28 cellular contexts compared by ENCODE assay signal in the genomic region with DNA sequence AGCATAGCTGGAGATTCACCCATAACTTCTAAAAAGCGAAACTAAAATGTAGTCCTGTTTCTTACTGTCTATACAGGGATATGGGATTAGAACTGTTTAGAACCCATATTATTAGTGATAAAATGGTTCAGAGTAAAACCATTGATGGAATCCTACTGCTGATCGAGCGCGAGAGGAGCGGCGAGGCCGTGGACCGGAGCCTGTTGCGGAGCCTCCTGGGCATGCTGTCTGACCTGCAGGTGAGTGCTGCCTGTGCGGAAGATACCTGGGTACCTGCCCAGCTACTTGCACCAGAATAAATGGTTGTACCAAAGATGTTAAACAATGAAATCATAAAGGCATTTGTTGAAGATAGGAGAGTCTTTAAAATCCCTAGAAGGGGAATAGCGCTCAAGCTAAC.
"Had no signal": no experiment of that assay in that cellular context is flagged by ENCODE, and none has a peak within 500 bp of the region (broad histone marks: within the 10 kb centered on the region; RNA-seq: fewer than 3 reads in every experiment).

No MANE protein-coding gene starts in this region.

- H3K4me3 ChIP-seq: neural progenitor cell, ovary, psoas muscle, right lobe of liver, sigmoid colon, suprapubic skin, testis, tibial artery, transverse colon, upper lobe of right lung, uterus had no signal

- H3K4me1 ChIP-seq: neural progenitor cell, parathyroid adenoma, psoas muscle, right lobe of liver, sigmoid colon, suprapubic skin, tibial artery, transverse colon, upper lobe of right lung, uterus had no signal

- H3K27ac Mint-ChIP-seq: nephron; neural progenitor cell; progenitor cell of endocrine pancreas; stimulated activated memory B cell treated with anti-CD40 and anti-IgM and Interleukin-4, amounts not matched to agents 10 μg/mL and 1 μg/mL and 100 μg/mL, for 72 hours; type B pancreatic cell had no signal

- H3K36me3 ChIP-seq: neural progenitor cell, ovary, uterus had no signal

- H2AFZ ChIP-seq: neural progenitor cell, parathyroid adenoma had no signal

- H3K9me3 ChIP-seq: ovary, psoas muscle, right lobe of liver, sigmoid colon, suprapubic skin, testis, tibial artery, transverse colon, upper lobe of right lung, uterus had no signal

- H3K4me2 ChIP-seq: neural progenitor cell had no signal

- H3K4me3 Mint-ChIP-seq: natural killer cell; nephron; neural progenitor cell; stimulated activated memory B cell treated with anti-CD40 and anti-IgM and Interleukin-4, amounts not matched to agents 10 μg/mL and 1 μg/mL and 100 μg/mL, for 72 hours; stimulated activated naive CD8-positive, alpha-beta T cell treated with anti-CD3 and anti-CD28 coated beads, Interleukin-15, amount 100 ng/mL, for 72 hours; type B pancreatic cell had no signal

- H3K27ac ChIP-seq: neural progenitor cell, ovary, parathyroid adenoma, psoas muscle, right lobe of liver, sigmoid colon, suprapubic skin, testis, tibial artery, transverse colon, upper lobe of right lung, uterus had no signal

- H3K27me3 ChIP-seq: neural progenitor cell, ovary, right lobe of liver, sigmoid colon, suprapubic skin, testis, tibial artery, transverse colon, upper lobe of right lung, uterus had no signal

- H3K27me3 Mint-ChIP-seq: progenitor cell of endocrine pancreas; stimulated activated memory B cell treated with anti-CD40 and anti-IgM and Interleukin-4, amounts not matched to agents 10 μg/mL and 1 μg/mL and 100 μg/mL, for 72 hours; stimulated activated naive CD8-positive, alpha-beta T cell treated with anti-CD3 and anti-CD28 coated beads, Interleukin-15, amount 100 ng/mL, for 72 hours; type B pancreatic cell had no signal

- H3K79me2 ChIP-seq: parathyroid adenoma had no signal

- DNase-seq: natural killer cell; occipital lobe; ovary; posterior cingulate gyrus; psoas muscle; right lobe of liver; sigmoid colon; small intestine; stimulated activated CD4-positive, alpha-beta T cell treated with anti-CD3 and anti-CD28 coated beads, Interleukin-15, amount 100 ng/mL, for 24 hours; stimulated activated CD4-positive, alpha-beta T cell treated with anti-CD3 and anti-CD28 coated beads, Interleukin-2, amount 100 ng/mL, for 24 hours; stimulated activated CD4-positive, alpha-beta T cell treated with anti-CD3 and anti-CD28 coated beads, Interleukin-2, amount 100 ng/mL, for 48 hours; stimulated activated CD4-positive, alpha-beta T cell treated with anti-CD3 and anti-CD28 coated beads, Interleukin-4, amount 100 ng/mL, for 24 hours; stimulated activated naive CD4-positive, alpha-beta T cell; stimulated activated naive CD8-positive, alpha-beta T cell treated with anti-CD3 and anti-CD28 coated beads, Interleukin-15, amount 100 ng/mL, for 72 hours; stimulated activated naive CD8-positive, alpha-beta T cell treated with anti-CD3 and anti-CD28 coated beads, Interleukin-15, Interleukin-2, amounts not matched to agents 100 U/mL and 50 U/mL, for 24 hours; substantia nigra; testis; tibial artery; transverse colon; upper lobe of right lung; uterus had no signal

- ATAC-seq: natural killer cell; right lobe of liver; stimulated activated memory B cell treated with anti-CD40 and anti-IgM and Interleukin-4, amounts not matched to agents 10 μg/mL and 1 μg/mL and 100 μg/mL, for 72 hours; stimulated activated naive CD8-positive, alpha-beta T cell treated with anti-CD3 and anti-CD28 coated beads, Interleukin-15, Interleukin-2, amounts not matched to agents 100 U/mL and 50 U/mL, for 24 hours had no signal

- H3K9me3 Mint-ChIP-seq: natural killer cell; nephron; neural progenitor cell; stimulated activated memory B cell treated with anti-CD40 and anti-IgM and Interleukin-4, amounts not matched to agents 10 μg/mL and 1 μg/mL and 100 μg/mL, for 72 hours; stimulated activated naive CD8-positive, alpha-beta T cell treated with anti-CD3 and anti-CD28 coated beads, Interleukin-15, amount 100 ng/mL, for 72 hours; type B pancreatic cell had no signal

- H3K4me1 Mint-ChIP-seq: nephron; neural progenitor cell; stimulated activated memory B cell treated with anti-CD40 and anti-IgM and Interleukin-4, amounts not matched to agents 10 μg/mL and 1 μg/mL and 100 μg/mL, for 72 hours had no signal
